In genomic region chr1:45351508-45351907, GRCh38 we compare ENCODE assay signal across 9 cellular contexts. TPM values are rescaled to one million over a fixed set of nuclear protein-coding genes. Genes with fewer than 3 reads are reported as not detected.
"Had no signal": no experiment of that assay in that cellular context is flagged by ENCODE, and none has a peak within 500 bp of the region (broad histone marks: within the 10 kb centered on the region; RNA-seq: fewer than 3 reads in every experiment).

No MANE protein-coding gene starts in this region.

- H3K4me3 ChIP-seq: GM12878 had no signal

- FAIRE-seq: G401.6, GM12878, GM12891, GM12892, GM18507, GM19239 had no signal

- DNase-seq: GDM1, GF-D8 had no signal

- ATAC-seq: GM12878 had no signal

RNA-seq across cellular contexts. Expression of gene HPDL, which starts 24.8 kb away (rescaled TPM):
- total RNA-seq: G401 had no signal
